In the genomic region with DNA sequence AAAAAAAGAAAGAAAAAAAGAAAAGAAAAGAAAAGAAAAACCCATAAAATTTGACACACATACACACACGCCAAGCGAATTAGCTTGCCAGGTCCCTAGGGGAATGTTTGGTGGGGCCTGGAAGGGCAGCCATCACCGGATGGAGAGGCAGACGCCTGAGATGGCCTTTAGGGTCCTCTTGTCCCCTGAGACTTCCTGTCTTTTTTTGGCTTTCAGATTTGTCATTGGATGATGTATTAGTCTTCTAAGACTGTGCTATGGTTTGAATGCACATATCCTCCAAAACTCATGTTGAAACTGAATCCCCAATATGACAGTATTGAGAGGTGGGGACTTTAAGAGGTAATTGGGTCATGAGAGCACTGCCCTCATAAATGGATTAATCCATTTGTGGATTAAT, we compare ENCODE assay signal across 16 cellular contexts.
A peak's percentile ranks its signal among the peaks of the same experiment; 100 is the strongest.
DNase-seq lines count a peak whose midpoint lies in the region; ATAC-seq, FAIRE-seq and TF ChIP-seq lines count a peak whose summit lies in the region.
"Had no signal": no experiment of that assay in that cellular context is flagged by ENCODE, and none has a peak within 500 bp of the region (broad histone marks: within the 10 kb centered on the region; RNA-seq: fewer than 3 reads in every experiment).

No MANE protein-coding gene starts in this region.

- CTCF ChIA-PET in HepG2 (lab: Yijun Ruan, JAX; ENCODE audit: low intra/inter-chr PET ratio, low total read pairs) (no interaction called here), GM12878 (lab: Yijun Ruan, JAX) (no interaction called here)

- 76% methylated on average over 4 of the region's 4 CpGs for WGBS in liver
- WGBS in HepG2 (ENCODE audit: low lambda C conversion rate) = 93% methylated on average over 4 of the region's 4 CpGs
- 92% methylated on average over 4 of the region's 4 CpGs for WGBS in GM12878 (ENCODE audit: insufficient coverage, insufficient replicate concordance, low lambda C conversion rate, missing lambda C conversion rate)

- TF ChIP-seq EP300 in HepG2 (IDR thresholded peaks at IDR 0.05; ENCODE audit: low read depth in 2 of 2, low read length in 2 of 2) (no peak), HepG2 (CRISPR knock-in tag; IDR thresholded peaks at IDR 0.05; ENCODE audit: borderline replicate concordance) (no peak), GM12878 (IDR thresholded peaks at IDR 0.05; ENCODE audit: borderline replicate concordance in 1 of 2, control insufficient read depth in 1 of 2, low read depth in 2 of 2, low read length in 2 of 2) (no peak)

- no peak overlapping the region for H3K4me3 Mint-ChIP-seq in nephron
- H3K4me3 Mint-ChIP-seq: HFFc6 had no signal

- H3K4me2 ChIP-seq in HepG2 (ENCODE audit: low read depth, low read length) (no peak overlapping the region), GM12878 (ENCODE audit: control insufficient read depth, insufficient read depth) (no peak overlapping the region)

- H3K27ac ChIP-seq in liver (ENCODE audit: low read depth in 1 of 2, low read length in 2 of 2) = peak overlapping the region in 1 of 2 donors; percentile 83
- H3K27ac ChIP-seq in HepG2 (ENCODE audit: extremely low read length, insufficient read depth, low read length) = no peak overlapping the region
- H3K27ac ChIP-seq in GM12878 (ENCODE audit: control insufficient read depth, insufficient read depth) = no peak overlapping the region
- H3K27ac ChIP-seq in upper lobe of right lung = peak overlapping the region; percentile 87
- no peak overlapping the region for H3K27ac ChIP-seq in brain microvascular endothelial cell

- RAD21 ChIA-PET in GM12878 (lab: Charles Lee; ENCODE audit: unreplicated experiment) = interaction anchor here (0.7 kb wide), 1 partner anchor 333 kb away, joined by 4 read pairs; no protein-coding TSS in a partner anchor

- FAIRE-seq in HepG2 (lab: Jason Lieb, UNC) (no peak), GM12878 (lab: Jason Lieb, UNC) (no peak)
- FAIRE-seq: frontal cortex had no signal

- SMC1A ChIA-PET in GM12878 (lab: Charles Lee; ENCODE audit: uncharacterized antibody, unreplicated experiment) = interaction anchor here (0.6 to 4.1 kb wide), 4 partner anchors 9 to 62 kb away, joined by 3 to 15 read pairs (median 4); no protein-coding TSS in a partner anchor

- no peaks in the 10 kb centered on the region for H3K27me3 ChIP-seq in liver (ENCODE audit: control insufficient read depth in 4 of 4, insufficient read depth in 4 of 4, low read length in 3 of 4)
- no peaks in the 10 kb centered on the region for H3K27me3 ChIP-seq in HepG2 (ENCODE audit: control insufficient read depth in 1 of 2, insufficient read depth in 2 of 2, low read length in 2 of 2)
- H3K27me3 ChIP-seq in GM12878 (replicated peaks in 1 of 2; ENCODE audit: control insufficient read depth in 2 of 2, insufficient read depth in 2 of 2, low read length in 1 of 2) = no peaks in the 10 kb centered on the region
- no peaks in the 10 kb centered on the region for H3K27me3 ChIP-seq in upper lobe of right lung
- H3K27me3 ChIP-seq in brain microvascular endothelial cell (replicated peaks) = no peaks in the 10 kb centered on the region

- H3K4me1 ChIP-seq in liver (ENCODE audit: control insufficient read depth in 4 of 4, insufficient read depth in 4 of 4, low read length in 3 of 4) (peaks cover 15 to 29% (median 24%) of the 10 kb centered on the region in 4 donors), HepG2 (ENCODE audit: insufficient read depth, low read length) (peaks cover 52% of the 10 kb centered on the region), GM12878 (ENCODE audit: control insufficient read depth, insufficient read depth, low read length) (no peaks in the 10 kb centered on the region), upper lobe of right lung (peaks cover 87% of the 10 kb centered on the region)

- intact Hi-C loops in HepG2 (cut with micrococcal nuclease; ENCODE audit: unreplicated experiment) = no loop called here
- intact Hi-C loops in GM12878 (cut with micrococcal nuclease; ENCODE audit: unreplicated experiment) = no loop called here
- intact Hi-C loops in upper lobe of right lung (cut with DNase I) = no loop called here

- no TSS peak for BruUV-seq in HepG2 (replicated peaks; lab: Mats Ljungman, UMichigan)
- no TSS peak for BruUV-seq in GM12878 (replicated peaks; lab: Mats Ljungman, UMichigan)

- H4K20me1 ChIP-seq in HepG2 (ENCODE audit: insufficient read depth, low read length) (no peaks in the 10 kb centered on the region), GM12878 (ENCODE audit: control insufficient read depth, insufficient read depth) (no peaks in the 10 kb centered on the region)

- H2AFZ ChIP-seq in HepG2 (ENCODE audit: low read length) (no peak overlapping the region), GM12878 (ENCODE audit: control insufficient read depth, low read depth, low read length) (no peak overlapping the region)

- peaks cover 66% of the 10 kb centered on the region for H3K4me1 Mint-ChIP-seq in nephron

- H3K36me3 ChIP-seq in liver (ENCODE audit: control insufficient read depth in 4 of 4, insufficient read depth in 3 of 4, low read depth in 1 of 4, low read length in 3 of 4) = no peaks in the 10 kb centered on the region
- no peaks in the 10 kb centered on the region for H3K36me3 ChIP-seq in HepG2 (replicated peaks in 1 of 2; ENCODE audit: control insufficient read depth in 1 of 2, insufficient read depth in 2 of 2, low read length in 2 of 2)
- H3K36me3 ChIP-seq in GM12878 (ENCODE audit: control insufficient read depth in 2 of 2, insufficient read depth in 2 of 2, low read length in 1 of 2) = no peaks in the 10 kb centered on the region
- H3K36me3 ChIP-seq in upper lobe of right lung = no peaks in the 10 kb centered on the region
- no peaks in the 10 kb centered on the region for H3K36me3 ChIP-seq in brain microvascular endothelial cell (replicated peaks)

- H3K79me2 ChIP-seq in HepG2 (ENCODE audit: insufficient read depth, low read length) = no peaks in the 10 kb centered on the region
- no peaks in the 10 kb centered on the region for H3K79me2 ChIP-seq in GM12878 (ENCODE audit: control insufficient read depth, insufficient read depth, low read length)

- H3K9me3 ChIP-seq in liver (ENCODE audit: control insufficient read depth in 4 of 4, low read length in 3 of 4) = no peaks in the 10 kb centered on the region
- 0 out of 2 replicates have a peak, but pooled peaks cover 4% of the 10 kb centered on the region for H3K9me3 ChIP-seq in HepG2 (ENCODE audit: low read length)
- H3K9me3 ChIP-seq in GM12878 (replicated peaks; ENCODE audit: control insufficient read depth, insufficient read depth, low read length) = peaks cover 9% of the 10 kb centered on the region; the same call in 2 of the 3 replicates
- H3K9me3 ChIP-seq in upper lobe of right lung = no peaks in the 10 kb centered on the region

- TF ChIP-seq RAD21 in liver (IDR thresholded peaks at IDR 0.05) (peak in 1 of 2 donors; percentile 22), HepG2 (CRISPR knock-in tag; IDR thresholded peaks at IDR 0.05) (no peak), GM12878 (IDR thresholded peaks at IDR 0.05; ENCODE audit: insufficient read depth, low read depth, low read length) (no peak)

- H3K9me3 Mint-ChIP-seq in nephron = no peaks in the 10 kb centered on the region
- H3K9me3 Mint-ChIP-seq: HFFc6 had no signal

- in situ Hi-C loops in HepG2 (cut with HindIII; ENCODE audit: extremely low pct_ligation_motif_present, low pct_unique_long_range_greater_than_20kb) = no loop called here
- in situ Hi-C loops in GM12878 (cut with MboI) = no loop called here
- in situ Hi-C loops in brain microvascular endothelial cell (cut with HindIII; ENCODE audit: low pct_ligation_motif_present, low sequenced_read_pairs) = no loop called here

- H3K27ac Mint-ChIP-seq in nephron = peak overlapping the region; percentile 96 to 98 (median 96)
- H3K27ac Mint-ChIP-seq: HFFc6 had no signal

- TF ChIP-seq POLR2A in HepG2 (IDR thresholded peaks at IDR 0.05; ENCODE audit: insufficient read depth in 1 of 2, low read depth in 2 of 2, low read length in 2 of 2) (no peak), GM12878 (IDR thresholded peaks at IDR 0.05; ENCODE audit: low read depth, low read length) (no peak)

- H3K9ac ChIP-seq in liver (ENCODE audit: low read depth in 1 of 2, low read length in 2 of 2) = no peak overlapping the region
- no peak overlapping the region for H3K9ac ChIP-seq in HepG2 (ENCODE audit: insufficient read depth, low read depth, low read length)
- no peak overlapping the region for H3K9ac ChIP-seq in GM12878 (ENCODE audit: control insufficient read depth, insufficient read depth, low read length)

- DNase-seq in HepG2 (ENCODE audit: low spot score) = no peak
- no peak for DNase-seq in GM12878 (ENCODE audit: low read depth, low spot score)
- no peak for DNase-seq in upper lobe of right lung
- no peak for DNase-seq in OCI-M2 (lab: John Stamatoyannopoulos, UW; ENCODE audit: unreplicated experiment)
- no peak for DNase-seq in brain microvascular endothelial cell
- DNase-seq: activated CD4-positive, alpha-beta T cell treated with anti-CD3 and anti-CD28 coated beads for 1 hour; Caco-2; HFFc6; mesenchymal stem cell; NCI-H1105 treated with DMSO at 0.1 percent for 48 hours; SHP77; stimulated activated naive CD4-positive, alpha-beta T cell had no signal

- no peak for ATAC-seq in HepG2
- ATAC-seq in GM12878 = peak; percentile 67
- ATAC-seq in upper lobe of right lung = no peak
- no peak for ATAC-seq in GM21367 (IDR thresholded peaks at IDR 0.05; ENCODE audit: unreplicated experiment)

- POLR2A ChIA-PET in HepG2 (lab: Yijun Ruan, JAX) = interaction anchor here (1.6 kb wide), 1 partner anchor 40 kb away, joined by 3 read pairs; no protein-coding TSS in a partner anchor
- POLR2A ChIA-PET in GM12878 (lab: Charles Lee) = interaction anchor here (0.6 kb wide), 1 partner anchor 89 kb away, joined by 4 read pairs; no protein-coding TSS in a partner anchor

- H3K36me3 Mint-ChIP-seq in nephron (ENCODE audit: low read depth) = no peaks in the 10 kb centered on the region

- TF ChIP-seq CTCF in liver (IDR thresholded peaks at IDR 0.05; ENCODE audit: low read depth, low read length, missing input control) = no peak
- no peak for TF ChIP-seq CTCF in HepG2 (CRISPR knock-in tag; IDR thresholded peaks at IDR 0.05)
- no peak for TF ChIP-seq CTCF in GM12878 (IDR thresholded peaks at IDR 0.05 in 2 of 3, conservative IDR thresholded peaks at IDR 0.05 in 1 of 3; ENCODE audit: control insufficient read depth in 2 of 3, extremely low read depth in 1 of 3, insufficient read depth in 1 of 3, low read depth in 3 of 3, low read length in 3 of 3)
- no peak for TF ChIP-seq CTCF in nephron (IDR thresholded peaks at IDR 0.05; ENCODE audit: unreplicated experiment in 3 of 3)
- no peak for TF ChIP-seq CTCF in upper lobe of right lung (IDR thresholded peaks at IDR 0.05)
- TF ChIP-seq CTCF in brain microvascular endothelial cell (IDR thresholded peaks at IDR 0.05; ENCODE audit: low read depth, low read length, missing control alignments) = no peak

- H3K4me3 ChIP-seq in liver (ENCODE audit: low read depth in 1 of 3, low read length in 3 of 3) (no peak overlapping the region), HepG2 (replicated peaks in 1 of 3; ENCODE audit: insufficient read depth in 1 of 3, low read depth in 2 of 3, low read length in 3 of 3) (no peak overlapping the region), GM12878 (no peak overlapping the region), upper lobe of right lung (no peak overlapping the region), brain microvascular endothelial cell (ENCODE audit: low read depth, low read length) (no peak overlapping the region)

- H3K27me3 Mint-ChIP-seq in nephron (ENCODE audit: low read depth) = no peaks in the 10 kb centered on the region

TF ChIP-seq in GM12878, 131 proteins besides CTCF, POLR2A, EP300 and RAD21 (continues in another document):
- peak; percentile 26; the same call in 1 of the 2 replicates for TF ChIP-seq JUNB (IDR thresholded peaks at IDR 0.05)
